In the genomic region with DNA sequence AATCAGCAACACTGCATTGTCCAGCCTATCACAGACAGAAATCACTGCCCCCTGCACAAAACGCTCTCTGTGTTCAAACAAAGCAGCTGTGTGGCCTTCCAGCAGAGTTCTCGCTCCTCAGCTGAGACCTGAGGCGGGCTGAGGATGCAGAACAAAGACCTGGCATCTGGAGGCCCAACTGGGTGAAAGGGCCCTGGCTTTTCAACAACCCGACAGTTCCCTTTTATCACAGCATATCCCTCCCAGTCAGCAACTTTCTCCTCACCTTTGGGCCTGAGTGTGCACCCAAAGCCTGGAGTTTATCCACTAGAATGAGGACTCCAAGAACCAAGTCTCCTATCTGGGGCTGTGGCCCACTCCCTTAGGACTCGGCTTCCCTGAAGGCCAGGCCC, we compare ENCODE assay signal across 1 cellular context.
TF ChIP-seq lines count a peak whose summit lies in the region.

No MANE protein-coding gene starts in this region.

TF ChIP-seq in WTC11, 78 proteins besides CTCF, POLR2A, EP300 and RAD21 (continued from another document):
- TF ChIP-seq, protein P1, sequence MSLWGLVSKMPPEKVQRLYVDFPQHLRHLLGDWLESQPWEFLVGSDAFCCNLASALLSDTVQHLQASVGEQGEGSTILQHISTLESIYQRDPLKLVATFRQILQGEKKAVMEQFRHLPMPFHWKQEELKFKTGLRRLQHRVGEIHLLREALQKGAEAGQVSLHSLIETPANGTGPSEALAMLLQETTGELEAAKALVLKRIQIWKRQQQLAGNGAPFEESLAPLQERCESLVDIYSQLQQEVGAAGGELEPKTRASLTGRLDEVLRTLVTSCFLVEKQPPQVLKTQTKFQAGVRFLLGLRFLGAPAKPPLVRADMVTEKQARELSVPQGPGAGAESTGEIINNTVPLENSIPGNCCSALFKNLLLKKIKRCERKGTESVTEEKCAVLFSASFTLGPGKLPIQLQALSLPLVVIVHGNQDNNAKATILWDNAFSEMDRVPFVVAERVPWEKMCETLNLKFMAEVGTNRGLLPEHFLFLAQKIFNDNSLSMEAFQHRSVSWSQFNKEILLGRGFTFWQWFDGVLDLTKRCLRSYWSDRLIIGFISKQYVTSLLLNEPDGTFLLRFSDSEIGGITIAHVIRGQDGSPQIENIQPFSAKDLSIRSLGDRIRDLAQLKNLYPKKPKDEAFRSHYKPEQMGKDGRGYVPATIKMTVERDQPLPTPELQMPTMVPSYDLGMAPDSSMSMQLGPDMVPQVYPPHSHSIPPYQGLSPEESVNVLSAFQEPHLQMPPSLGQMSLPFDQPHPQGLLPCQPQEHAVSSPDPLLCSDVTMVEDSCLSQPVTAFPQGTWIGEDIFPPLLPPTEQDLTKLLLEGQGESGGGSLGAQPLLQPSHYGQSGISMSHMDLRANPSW (CRISPR knock-in tag; conservative IDR thresholded peaks at IDR 0.05; ENCODE audit: low read depth), result no peak
- no peak for TF ChIP-seq ZNF138 (CRISPR knock-in tag; conservative IDR thresholded peaks at IDR 0.05)
- no peak for TF ChIP-seq NFATC4 (CRISPR knock-in tag; IDR thresholded peaks at IDR 0.05)
- TF ChIP-seq ZNF219 (CRISPR knock-in tag; IDR thresholded peaks at IDR 0.05; ENCODE audit: borderline replicate concordance), result no peak
- no peak for TF ChIP-seq TP53 (CRISPR knock-in tag; IDR thresholded peaks at IDR 0.05)
TF ChIP-seq in WTC11: peak in this region for 0.
